Comparison of ENCODE assay signal across 1 cellular context in the genomic region with DNA sequence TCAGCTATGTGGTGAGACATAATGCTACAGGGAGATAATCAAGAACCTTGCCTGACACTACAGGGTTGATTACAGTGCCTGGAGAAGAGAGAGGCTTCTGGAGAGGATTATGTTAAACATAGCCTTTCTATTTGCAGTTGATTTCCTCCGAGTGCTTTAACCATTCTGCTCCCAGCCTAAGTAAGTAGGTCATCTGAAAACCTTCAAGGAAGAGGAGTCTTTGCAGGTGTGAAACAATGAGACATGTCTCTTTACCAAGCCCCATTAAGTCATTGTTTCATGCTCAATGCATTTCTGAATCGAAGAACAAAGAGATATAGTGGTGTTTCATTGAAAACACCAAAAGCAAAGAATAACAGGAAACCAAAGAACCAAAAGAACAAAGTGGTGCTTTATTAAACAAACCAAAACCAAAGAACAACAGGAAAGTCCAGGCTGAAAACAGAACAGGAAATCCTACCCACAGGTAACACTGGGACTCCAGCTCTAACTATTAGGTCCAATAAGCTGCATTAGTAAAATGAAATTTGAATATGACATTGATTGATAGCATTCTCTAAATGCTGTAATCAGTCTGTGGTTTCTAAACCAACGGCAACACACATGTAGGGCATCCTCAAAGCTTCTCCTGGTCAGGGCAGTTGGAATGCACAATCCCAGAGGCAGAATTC.
TF ChIP-seq lines count a peak whose summit lies in the region.

No MANE protein-coding gene starts in this region.

TF ChIP-seq in H1, 55 proteins besides CTCF, POLR2A, EP300 and RAD21 (continued from another document):
- TF ChIP-seq PHF8 (conservative IDR thresholded peaks at IDR 0.05; ENCODE audit: low read depth, low read length), result no peak
- no peak for TF ChIP-seq HDAC2 (IDR thresholded peaks at IDR 0.05; ENCODE audit: borderline replicate concordance in 1 of 2, low read depth in 2 of 2, low read length in 2 of 2)
- TF ChIP-seq SAP30 (IDR thresholded peaks at IDR 0.05; ENCODE audit: insufficient read depth, insufficient replicate concordance, low read length), result no peak
- TF ChIP-seq SIRT6 (IDR thresholded peaks at IDR 0.05; ENCODE audit: low read length), result no peak
- TF ChIP-seq CHD1 (IDR thresholded peaks at IDR 0.05; ENCODE audit: low read depth, low read length), result no peak
- TF ChIP-seq HDAC6 (IDR thresholded peaks at IDR 0.05; ENCODE audit: low read depth, low read length), result no peak
- no peak for TF ChIP-seq ZNF274 (IDR thresholded peaks at IDR 0.05; ENCODE audit: borderline replicate concordance, extremely low read depth, low read length)
TF ChIP-seq in H1: peak in this region for 0.
